ENCODE assay signal across 23 cellular contexts in the genomic region with DNA sequence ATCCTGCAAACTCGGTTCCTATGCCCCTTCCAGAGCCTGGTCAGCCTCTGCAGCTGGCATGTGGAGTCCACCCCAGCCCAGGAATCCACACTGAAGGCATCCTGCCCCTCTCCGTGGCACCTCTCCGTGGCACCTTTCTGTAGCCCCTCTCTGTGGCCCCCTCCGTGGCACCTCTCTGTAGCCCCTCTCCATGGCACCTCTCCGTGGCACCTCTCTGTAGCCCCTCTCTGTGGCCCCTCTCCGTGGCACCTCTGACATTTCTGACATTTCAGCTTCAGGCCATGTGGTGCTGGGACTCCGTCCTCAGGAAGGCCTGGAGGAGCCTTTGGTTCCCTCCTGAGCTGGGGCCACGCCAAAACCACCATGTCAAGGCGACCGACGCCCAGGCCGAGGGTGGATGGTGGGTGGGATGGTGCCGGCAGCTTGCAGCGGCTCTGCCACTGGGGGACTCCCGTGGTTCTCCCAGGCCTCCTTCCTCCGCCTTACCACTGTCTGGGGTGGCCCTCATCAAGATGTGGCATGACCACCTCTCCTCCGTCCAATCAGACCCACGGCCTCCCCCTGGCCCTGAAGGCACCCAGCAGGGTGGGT.
"Had no signal": no experiment of that assay in that cellular context is flagged by ENCODE, and none has a peak within 500 bp of the region (broad histone marks: within the 10 kb centered on the region; RNA-seq: fewer than 3 reads in every experiment).

No MANE protein-coding gene starts in this region.

- DNase-seq: activated CD4-positive, alpha-beta memory T cell treated with anti-CD3 and anti-CD28 coated beads, Interleukin-2, amount 10 ng/mL, durations not matched to agents 7 days and 5 days; activated CD4-positive, alpha-beta T cell treated with anti-CD3 and anti-CD28 coated beads, Interleukin-2, amount 50 U/mL, for 1 hour; activated CD4-positive, CD25-positive, alpha-beta regulatory T cell; activated CD8-positive, alpha-beta memory T cell treated with anti-CD3 and anti-CD28 coated beads, Interleukin-2, amount 50 U/mL, for 48 hours; activated naive CD4-positive, alpha-beta T cell treated with anti-CD3 and anti-CD28 coated beads, Interleukin-2, amount 50 U/mL, for 16 hours; activated naive CD8-positive, alpha-beta T cell treated with anti-CD3 and anti-CD28 coated beads, Interleukin-2, amount 10 ng/mL, durations not matched to agents 7 days and 5 days; activated T-cell treated with anti-CD3 and anti-CD28 coated beads, Interleukin-2, amount 50 U/mL, for 1 hour; anterior cingulate cortex; KG1; NCI-H1048; NCI-H1930; NCI-H2171 treated with DMSO at 0.1 percent for 48 hours; NCI-H345; NCI-H510A; NCI-H526 treated with DMSO at 0.1 percent for 48 hours; NK-92 treated with Interleukin-12 subunit alpha and Interleukin-12 subunit beta, amount 100 ng/mL, for 24 hours; PC-3; SIG-M5; T-helper 2 cell; T1000 had no signal

- H3K27ac Mint-ChIP-seq: activated CD4-positive, alpha-beta memory T cell treated with anti-CD3 and anti-CD28 coated beads, Interleukin-2, amount 10 ng/mL, durations not matched to agents 7 days and 5 days; activated naive CD8-positive, alpha-beta T cell treated with anti-CD3 and anti-CD28 coated beads, Interleukin-2, amount 10 ng/mL, durations not matched to agents 7 days and 5 days had no signal

- H3K4me1 Mint-ChIP-seq: activated CD4-positive, alpha-beta memory T cell treated with anti-CD3 and anti-CD28 coated beads, Interleukin-2, amount 10 ng/mL, durations not matched to agents 7 days and 5 days; activated naive CD8-positive, alpha-beta T cell treated with anti-CD3 and anti-CD28 coated beads, Interleukin-2, amount 10 ng/mL, durations not matched to agents 7 days and 5 days had no signal

- H3K4me3 ChIP-seq: adrenal gland had no signal

- H3K27ac ChIP-seq: adrenal gland had no signal

- H3K4me1 ChIP-seq: adrenal gland had no signal

- H3K27me3 Mint-ChIP-seq: activated CD4-positive, alpha-beta memory T cell treated with anti-CD3 and anti-CD28 coated beads, Interleukin-2, amount 10 ng/mL, durations not matched to agents 7 days and 5 days; activated naive CD8-positive, alpha-beta T cell treated with anti-CD3 and anti-CD28 coated beads, Interleukin-2, amount 10 ng/mL, durations not matched to agents 7 days and 5 days had no signal

- H3K36me3 ChIP-seq: adrenal gland had no signal

- ATAC-seq: PC-3 had no signal

- H3K36me3 Mint-ChIP-seq: activated naive CD8-positive, alpha-beta T cell treated with anti-CD3 and anti-CD28 coated beads, Interleukin-2, amount 10 ng/mL, durations not matched to agents 7 days and 5 days had no signal

- H3K4me3 Mint-ChIP-seq: activated CD4-positive, alpha-beta memory T cell treated with anti-CD3 and anti-CD28 coated beads, Interleukin-2, amount 10 ng/mL, durations not matched to agents 7 days and 5 days; activated naive CD8-positive, alpha-beta T cell treated with anti-CD3 and anti-CD28 coated beads, Interleukin-2, amount 10 ng/mL, durations not matched to agents 7 days and 5 days had no signal

- H3K9me3 ChIP-seq: adrenal gland had no signal

- FAIRE-seq: RCC 7860, TTC549 had no signal
